ENCODE assay signal across 36 cellular contexts in genomic region chr4:188383180-188383579, GRCh38.
"Had no signal": no experiment of that assay in that cellular context is flagged by ENCODE, and none has a peak within 500 bp of the region (broad histone marks: within the 10 kb centered on the region; RNA-seq: fewer than 3 reads in every experiment).

No MANE protein-coding gene starts in this region.

- H3K27me3 ChIP-seq: MG63 had no signal

- H3K36me3 ChIP-seq: MG63 had no signal

- DNase-seq: Kasumi-1, MG63, MM.1S, MV-4-11, NCI-H1048, NCI-H1092, NCI-H1092 treated with DMSO at 0.1 percent for 48 hours, NCI-H1105, NCI-H1105 treated with DMSO at 0.1 percent for 48 hours, NCI-H1417, NCI-H1417 treated with DMSO at 0.1 percent for 48 hours, NCI-H1436, NCI-H1436 treated with DMSO at 0.1 percent for 48 hours, NCI-H146, NCI-H1694, NCI-H1694 treated with DMSO at 0.1 percent for 48 hours, NCI-H187, NCI-H187 treated with DMSO at 0.1 percent for 48 hours, NCI-H1930, NCI-H2029, NCI-H2029 treated with DMSO at 0.1 percent for 48 hours, NCI-H2081, NCI-H2081 treated with DMSO at 0.1 percent for 48 hours, NCI-H2107, NCI-H2171, NCI-H2171 treated with DMSO at 0.1 percent for 48 hours, NCI-H2227 treated with DMSO at 0.1 percent for 48 hours, NCI-H226, NCI-H345, NCI-H446, NCI-H446 treated with DMSO at 0.1 percent for 48 hours, NCI-H510A, NCI-H510A treated with DMSO at 0.1 percent for 48 hours, NCI-H524, NCI-H524 treated with DMSO at 0.1 percent for 48 hours, NCI-H526 had no signal

- H3K4me3 ChIP-seq: MG63 had no signal
